In the genomic region with DNA sequence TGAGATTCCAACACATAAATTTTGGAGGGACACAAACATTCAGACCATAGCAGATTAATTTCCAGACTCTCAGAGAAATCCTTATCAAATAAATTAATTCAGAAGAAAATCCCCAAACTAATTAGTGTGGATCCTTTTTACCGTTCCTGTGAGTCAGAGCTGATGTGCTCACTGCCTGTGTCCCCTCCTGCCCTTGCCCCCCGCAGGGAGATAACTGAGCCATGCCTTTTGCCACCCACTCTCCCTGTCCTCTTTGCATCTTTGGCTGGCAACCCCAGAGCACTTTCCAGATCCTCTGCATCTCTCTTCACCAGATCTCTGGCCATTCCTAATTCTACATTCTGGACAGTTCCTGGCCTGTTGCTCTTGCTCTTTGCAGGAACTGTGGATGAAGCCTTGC, we compare ENCODE assay signal across 28 cellular contexts.
"Had no signal": no experiment of that assay in that cellular context is flagged by ENCODE, and none has a peak within 500 bp of the region (broad histone marks: within the 10 kb centered on the region; RNA-seq: fewer than 3 reads in every experiment).

No MANE protein-coding gene starts in this region.

- H3K9me3 Mint-ChIP-seq: activated CD4-positive, alpha-beta T cell treated with anti-CD3 and anti-CD28 coated beads, Interleukin-2, amount 10 ng/mL, durations not matched to agents 7 days and 5 days; activated CD8-positive, alpha-beta T cell treated with anti-CD3 and anti-CD28 coated beads for 36 hours; activated T-cell treated with anti-CD3 and anti-CD28 coated beads, Interleukin-2, amount 50 U/mL, for 4 hours; activated T-helper 17 cell treated with anti-CD3 and anti-CD28 coated beads, Interleukin-2, amount 50 U/mL, for 72 hours; T-helper 2 cell treated with Interferon-gamma antibody and Interleukin-4, amounts not matched to agents 5 μg/mL and 100 μg/mL, for 36 hours; WTC11 had no signal

- H3K36me3 Mint-ChIP-seq: activated naive CD8-positive, alpha-beta T cell; WTC11 had no signal

- H3K27me3 ChIP-seq: body of pancreas had no signal

- H3K27ac Mint-ChIP-seq: activated CD4-positive, alpha-beta T cell treated with anti-CD3 and anti-CD28 coated beads, Interleukin-2, amount 10 ng/mL, durations not matched to agents 7 days and 5 days; activated CD8-positive, alpha-beta T cell treated with anti-CD3 and anti-CD28 coated beads for 36 hours; activated naive CD8-positive, alpha-beta T cell; activated T-helper 17 cell treated with anti-CD3 and anti-CD28 coated beads, Interleukin-2, amount 50 U/mL, for 72 hours; T-helper 17 cell; T-helper 2 cell treated with Interferon-gamma antibody and Interleukin-4, amounts not matched to agents 5 μg/mL and 100 μg/mL, for 36 hours; WTC11 had no signal

- H3K4me3 Mint-ChIP-seq: activated CD4-positive, alpha-beta T cell treated with anti-CD3 and anti-CD28 coated beads, Interleukin-2, amount 10 ng/mL, durations not matched to agents 7 days and 5 days; activated CD8-positive, alpha-beta T cell treated with anti-CD3 and anti-CD28 coated beads for 36 hours; activated naive CD8-positive, alpha-beta T cell; activated T-cell treated with anti-CD3 and anti-CD28 coated beads, Interleukin-2, amount 50 U/mL, for 4 hours; activated T-helper 17 cell treated with anti-CD3 and anti-CD28 coated beads, Interleukin-2, amount 50 U/mL, for 72 hours; T-helper 17 cell; T-helper 2 cell treated with Interferon-gamma antibody and Interleukin-4, amounts not matched to agents 5 μg/mL and 100 μg/mL, for 36 hours; WTC11 had no signal

- H3K4me3 ChIP-seq: body of pancreas had no signal

- H3K27ac ChIP-seq: body of pancreas, epithelial cell of prostate had no signal

- H3K4me1 Mint-ChIP-seq: activated CD4-positive, alpha-beta T cell treated with anti-CD3 and anti-CD28 coated beads, Interleukin-2, amount 10 ng/mL, durations not matched to agents 7 days and 5 days; activated T-helper 17 cell treated with anti-CD3 and anti-CD28 coated beads, Interleukin-2, amount 50 U/mL, for 72 hours; T-helper 17 cell; WTC11 had no signal

- H3K9me3 ChIP-seq: body of pancreas had no signal

- DNase-seq: activated CD4-positive, alpha-beta T cell treated with anti-CD3 and anti-CD28 coated beads for 1 hour; activated CD4-positive, alpha-beta T cell treated with anti-CD3 and anti-CD28 coated beads for 4 hours; activated CD4-positive, alpha-beta T cell treated with anti-CD3 and anti-CD28 coated beads, Interleukin-2, amount 10 ng/mL, durations not matched to agents 7 days and 5 days; activated CD4-positive, alpha-beta T cell treated with anti-CD3 and anti-CD28 coated beads, Interleukin-2, amount 50 U/mL, for 4 hours; activated CD8-positive, alpha-beta memory T cell treated with anti-CD3 and anti-CD28 coated beads for 24 hours; activated CD8-positive, alpha-beta T cell treated with anti-CD3 and anti-CD28 coated beads for 36 hours; activated effector memory CD4-positive, alpha-beta T cell treated with Interleukin-2 at 50 U/mL for 16 hours; activated gamma-delta T cell treated with Interleukin-2 at 50 U/mL for 16 hours; activated naive CD4-positive, alpha-beta T cell treated with anti-CD3 and anti-CD28 coated beads, Interleukin-2, amount 50 U/mL, for 16 hours; activated naive CD4-positive, alpha-beta T cell treated with Interleukin-2 at 50 U/mL for 16 hours; activated T-cell treated with anti-CD3 and anti-CD28 coated beads, Interleukin-2, amount 50 U/mL, for 4 hours; amniotic stem cell; anterior cingulate cortex; body of pancreas; caudate nucleus; cortex of kidney; dermis blood vessel endothelial cell; effector CD8-positive, alpha-beta T cell; foreskin fibroblast; head of caudate nucleus; T-helper 1 cell; T-helper 17 cell; T1000 had no signal
